1 cellular context compared by ENCODE assay signal in the genomic region with DNA sequence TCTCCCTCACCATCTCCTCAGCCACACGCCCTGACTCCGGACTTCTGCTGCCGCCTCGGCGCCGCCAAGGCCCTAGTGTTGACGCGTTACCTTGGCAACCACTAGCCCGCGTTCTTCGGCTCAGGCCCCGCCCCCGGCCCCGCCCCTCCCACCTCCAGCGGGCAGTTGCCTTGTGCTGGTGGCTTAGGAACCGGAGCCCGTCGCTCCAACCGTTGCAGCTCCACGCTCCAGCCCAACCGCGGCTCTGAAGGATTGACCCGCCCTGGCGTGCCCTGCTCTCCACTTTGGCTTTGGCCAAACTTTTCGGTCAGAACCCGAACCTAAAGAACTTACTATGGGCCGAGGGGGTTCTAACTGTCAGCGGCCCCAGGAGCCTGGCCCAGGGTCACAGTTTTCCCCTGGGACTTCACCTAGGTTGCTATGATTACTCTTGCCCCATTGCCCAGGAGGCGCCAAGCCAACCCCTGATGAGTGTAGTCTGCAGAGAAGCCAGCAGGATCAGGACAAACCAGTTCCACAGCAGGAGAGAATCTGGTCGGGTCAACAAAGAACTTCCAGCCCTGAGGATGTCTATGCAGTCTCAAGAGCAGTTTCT.
A peak's percentile ranks its signal among the peaks of the same experiment; 100 is the strongest.
TF ChIP-seq lines count a peak whose summit lies in the region.

CFAP45 (minus strand) TSS at position 80 of the 595 bp plus-strand sequence; CDS start at position 13, 67 bp downstream.

TF ChIP-seq in IMR-90, 13 proteins besides CTCF, POLR2A, EP300 and RAD21:
- TF ChIP-seq MAZ (IDR thresholded peaks at IDR 0.05; ENCODE audit: borderline replicate concordance, low read depth, low read length) = 0 out of 2 replicates have a peak, but pooled peaks have one; percentile 6
- TF ChIP-seq MAFK (IDR thresholded peaks at IDR 0.05; ENCODE audit: low read depth, low read length) = no peak
- TF ChIP-seq RFX5 (IDR thresholded peaks at IDR 0.05; ENCODE audit: low read depth, low read length) = no peak
- no peak for TF ChIP-seq MXI1 (IDR thresholded peaks at IDR 0.05; ENCODE audit: borderline replicate concordance, low read depth, low read length)
- TF ChIP-seq CEBPB (IDR thresholded peaks at IDR 0.05; ENCODE audit: low read depth, low read length) = no peak
- no peak for TF ChIP-seq SMC3 (IDR thresholded peaks at IDR 0.05; ENCODE audit: low read depth, low read length)
